In genomic region chr18:48862116-48862515, GRCh38 we compare ENCODE assay signal across 16 cellular contexts.
A peak's percentile ranks its signal among the peaks of the same experiment; 100 is the strongest.
DNase-seq lines count a peak whose midpoint lies in the region; ATAC-seq, FAIRE-seq and TF ChIP-seq lines count a peak whose summit lies in the region.
"Had no signal": no experiment of that assay in that cellular context is flagged by ENCODE, and none has a peak within 500 bp of the region (broad histone marks: within the 10 kb centered on the region; RNA-seq: fewer than 3 reads in every experiment).

No MANE protein-coding gene starts in this region.

- H2BK12ac ChIP-seq in trophoblast cell (ENCODE audit: low read length) = peak overlapping the region; percentile 77

- H3K23ac ChIP-seq in trophoblast cell (ENCODE audit: low read length) = no peak overlapping the region

- H2BK120ac ChIP-seq in trophoblast cell (ENCODE audit: insufficient read depth, low read length, poor library complexity) = peak overlapping the region; percentile 84

- H4K91ac ChIP-seq in trophoblast cell (ENCODE audit: low read depth, low read length) = peak overlapping the region; percentile 94

- H3K9me3 ChIP-seq in BLaER1 (no peaks in the 10 kb centered on the region), trophoblast cell (ENCODE audit: insufficient read depth, low read depth, low read length) (no peaks in the 10 kb centered on the region)
- H3K9me3 ChIP-seq: adrenal gland, Caco-2, uterus had no signal

- H4K12ac ChIP-seq in trophoblast cell (ENCODE audit: low read depth, low read length) = peak overlapping the region; percentile 24

- peak overlapping the region; percentile 65; the same call in 1 of the 2 replicates for H3K4me2 ChIP-seq in BLaER1
- H3K4me2 ChIP-seq in trophoblast cell (ENCODE audit: low read length) = no peak overlapping the region

- peak overlapping the region; percentile 89 for H2AK5ac ChIP-seq in trophoblast cell (ENCODE audit: low read length)

- H3K4me1 ChIP-seq in BLaER1 (peaks cover 29% of the 10 kb centered on the region), trophoblast cell (ENCODE audit: control insufficient read depth in 1 of 2, insufficient read depth in 2 of 2, low read length in 2 of 2) (peaks cover 36 to 51% of the 10 kb centered on the region in 2 experiments)
- H3K4me1 ChIP-seq: Caco-2, uterus had no signal

- FAIRE-seq in frontal cortex (lab: Jason Lieb, UNC) = no peak

- in situ Hi-C loops in astrocyte of the spinal cord (cut with HindIII; ENCODE audit: low sequenced_read_pairs) = no loop called here

- H2BK5ac ChIP-seq in trophoblast cell (ENCODE audit: low read depth, low read length, poor library complexity) = peak overlapping the region; percentile 88

- H3K18ac ChIP-seq in trophoblast cell (ENCODE audit: low read length) = peak overlapping the region; percentile 72

- peaks cover 47% of the 10 kb centered on the region for H3K79me1 ChIP-seq in trophoblast cell (ENCODE audit: low read length)

- no CpG with 5 or more reads among the region's 15 CpGs for WGBS in trophoblast cell (ENCODE audit: extremely low coverage, insufficient coverage, insufficient read length)

- H3K4me3 ChIP-seq in BLaER1 (no peak overlapping the region), astrocyte of the spinal cord (ENCODE audit: low read depth, low read length) (no peak overlapping the region), trophoblast cell (ENCODE audit: low read depth, low read length) (no peak overlapping the region)
- H3K4me3 ChIP-seq: adrenal gland, uterus had no signal

- H3K27me3 ChIP-seq in BLaER1 (no peaks in the 10 kb centered on the region), layer of hippocampus (ENCODE audit: control insufficient read depth, insufficient read depth, low read length) (no peaks in the 10 kb centered on the region), trophoblast cell (ENCODE audit: insufficient read depth, low read length) (no peaks in the 10 kb centered on the region)
- H3K27me3 ChIP-seq: adrenal gland, uterus had no signal

- H3K14ac ChIP-seq in trophoblast cell (ENCODE audit: low read length) = peak overlapping the region; percentile 71

- H4K20me1 ChIP-seq in BLaER1 = no peaks in the 10 kb centered on the region

- H3K27ac ChIP-seq in BLaER1 (0 out of 2 replicates have a peak overlapping the region, but pooled peaks have one; percentile 30), layer of hippocampus (ENCODE audit: low read depth, low read length) (peak overlapping the region; percentile 75), trophoblast cell (ENCODE audit: low read depth, low read length) (peak overlapping the region; percentile 93)
- H3K27ac ChIP-seq: uterus had no signal

- peak overlapping the region; percentile 47 for H3K4ac ChIP-seq in trophoblast cell (ENCODE audit: low read depth, low read length)

- no peak overlapping the region for H2AFZ ChIP-seq in trophoblast cell (ENCODE audit: insufficient read depth, low read length, poor library complexity)

- peak overlapping the region; percentile 81 for H4K8ac ChIP-seq in trophoblast cell (ENCODE audit: low read depth, low read length)

- ATAC-seq in GM21619 (IDR thresholded peaks at IDR 0.05; ENCODE audit: unreplicated experiment) = no peak
- no peak for ATAC-seq in HG02588 (IDR thresholded peaks at IDR 0.05; ENCODE audit: unreplicated experiment)
- ATAC-seq: activated CD8-positive, alpha-beta T cell treated with anti-CD3 and anti-CD28 coated beads for 36 hours had no signal

- DNase-seq in astrocyte of the spinal cord (ENCODE audit: low read depth, low spot score) (peak; percentile 56), trophoblast cell (no peak), frontal cortex (ENCODE audit: low spot score in 2 of 2) (no peak), NCI-H1105 (lab: John Stamatoyannopoulos, UW) (no peak)
- DNase-seq: activated CD8-positive, alpha-beta T cell treated with anti-CD3 and anti-CD28 coated beads for 36 hours; activated T-cell treated with anti-CD3 and anti-CD28 coated beads for 4 hours; adrenal gland; Caco-2; DMS79 treated with DMSO at 0.1 percent for 48 hours; HFFc6; NCI-H187 treated with DMSO at 0.1 percent for 48 hours; uterus had no signal

- no peak overlapping the region for H3K9ac ChIP-seq in BLaER1
- no peak overlapping the region for H3K9ac ChIP-seq in trophoblast cell (ENCODE audit: low read length)

- no peak for TF ChIP-seq CTCF in astrocyte of the spinal cord (IDR thresholded peaks at IDR 0.05; ENCODE audit: low read depth, low read length)

- peaks cover 30% of the 10 kb centered on the region; the same call in 1 of the 2 replicates for H3K36me3 ChIP-seq in BLaER1
- H3K36me3 ChIP-seq in trophoblast cell (ENCODE audit: control insufficient read depth in 1 of 2, insufficient read depth in 2 of 2, low read length in 2 of 2) = peaks cover 2 to 9% of the 10 kb centered on the region in 2 experiments
- H3K36me3 ChIP-seq: adrenal gland, uterus had no signal

- H3K79me2 ChIP-seq in trophoblast cell (ENCODE audit: control insufficient read depth, insufficient read depth, low read length, poor library complexity) = peaks cover 5% of the 10 kb centered on the region

Comparison
In these comparisons a context has a peak if more than half of its experiments do, and no peak if none do; other contexts are left out.
1. H3K27ac ChIP-seq: peak in every context shown above with its lines; median percentile 93 in trophoblast cell; 75 in layer of hippocampus; 30 in BLaER1.